ENCODE assay signal across 20 cellular contexts in the genomic region with DNA sequence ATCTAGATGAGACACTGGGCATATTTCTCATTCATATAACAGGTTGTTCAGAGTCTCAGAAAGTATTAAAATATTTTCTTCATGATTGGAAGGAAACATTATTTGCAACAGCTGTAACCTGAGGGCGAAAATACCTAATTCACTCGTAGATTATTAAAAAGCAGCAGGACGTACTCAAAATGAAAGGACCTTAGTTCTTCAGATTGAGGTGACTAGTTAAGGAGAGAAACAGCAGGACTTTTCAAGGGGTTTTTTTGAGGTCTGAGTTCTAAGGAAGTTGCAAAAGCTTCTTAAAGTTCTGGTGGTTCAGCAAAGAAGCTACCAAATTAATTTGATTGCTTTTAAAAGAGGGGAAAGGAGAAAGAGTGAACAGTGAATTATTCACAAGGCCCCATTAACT.
DNase-seq lines count a peak whose midpoint lies in the region; ATAC-seq and TF ChIP-seq lines count a peak whose summit lies in the region.
"Had no signal": no experiment of that assay in that cellular context is flagged by ENCODE, and none has a peak within 500 bp of the region (broad histone marks: within the 10 kb centered on the region; RNA-seq: fewer than 3 reads in every experiment).

No MANE protein-coding gene starts in this region.

- H3K27ac Mint-ChIP-seq in GM23338 = no peak overlapping the region
- H3K27ac Mint-ChIP-seq: CD8-positive, alpha-beta T cell had no signal

- no peak for TF ChIP-seq POLR2A in suprapubic skin (IDR thresholded peaks at IDR 0.05)

- no peaks in the 10 kb centered on the region for H4K20me1 ChIP-seq in GM23338 (replicated peaks; ENCODE audit: insufficient read depth)
- no peaks in the 10 kb centered on the region for H4K20me1 ChIP-seq in Loucy (ENCODE audit: insufficient read depth, low read length, poor library complexity, severe bottlenecking)
- H4K20me1 ChIP-seq: BLaER1 had no signal

- no peak overlapping the region for H3K4me3 Mint-ChIP-seq in GM23338
- H3K4me3 Mint-ChIP-seq: CD8-positive, alpha-beta T cell had no signal

- in situ Hi-C loops in G401 (cut with HindIII; ENCODE audit: low sequenced_read_pairs) = no loop called here

- peak; percentile 49 for ATAC-seq in GM18870 (IDR thresholded peaks at IDR 0.05; ENCODE audit: unreplicated experiment)
- ATAC-seq in GM23338 = no peak
- no peak for ATAC-seq in GM18498 (IDR thresholded peaks at IDR 0.05; ENCODE audit: unreplicated experiment)
- ATAC-seq: CD8-positive, alpha-beta T cell had no signal

- no peak overlapping the region for H2AFZ ChIP-seq in GM23338
- H2AFZ ChIP-seq in Loucy (ENCODE audit: low read length) = peak overlapping the region; percentile 47

- no peaks in the 10 kb centered on the region for H3K27me3 ChIP-seq in GM23338 (ENCODE audit: insufficient read depth)
- H3K27me3 ChIP-seq in Loucy (ENCODE audit: insufficient read depth, low read length, poor library complexity, severe bottlenecking) = no peaks in the 10 kb centered on the region
- no peaks in the 10 kb centered on the region for H3K27me3 ChIP-seq in suprapubic skin
- H3K27me3 ChIP-seq: BLaER1 had no signal

- no peaks in the 10 kb centered on the region for H3K27me3 Mint-ChIP-seq in GM23338 (ENCODE audit: insufficient read depth, low read depth, poor library complexity)

- H3K36me3 ChIP-seq in GM23338 (ENCODE audit: insufficient read depth) = no peaks in the 10 kb centered on the region
- no peaks in the 10 kb centered on the region for H3K36me3 ChIP-seq in Loucy (ENCODE audit: insufficient read depth, low read length)
- no peaks in the 10 kb centered on the region for H3K36me3 ChIP-seq in suprapubic skin
- H3K36me3 ChIP-seq: BLaER1, HAP-1 had no signal

- peak overlapping the region; percentile 40; the same call in 1 of the 2 replicates for H3K4me2 ChIP-seq in GM23338
- no peak overlapping the region for H3K4me2 ChIP-seq in Loucy (ENCODE audit: low read depth, low read length, poor library complexity, severe bottlenecking)
- H3K4me2 ChIP-seq: BLaER1, KMS-11 had no signal

- H3K9me2 ChIP-seq in GM23338 (ENCODE audit: insufficient read depth) = no peaks in the 10 kb centered on the region
- no peaks in the 10 kb centered on the region for H3K9me2 ChIP-seq in Loucy (replicated peaks; ENCODE audit: low read depth, low read length)

- no peaks in the 10 kb centered on the region; the same call in 2 of the 3 replicates for H3K9me3 Mint-ChIP-seq in GM23338
- H3K9me3 Mint-ChIP-seq: CD8-positive, alpha-beta T cell had no signal

- no peaks in the 10 kb centered on the region for H3K9me3 ChIP-seq in Loucy (ENCODE audit: insufficient read depth, low read depth, low read length)
- H3K9me3 ChIP-seq in suprapubic skin = no peaks in the 10 kb centered on the region
- H3K9me3 ChIP-seq: BLaER1, HAP-1 had no signal

- H3K4me1 ChIP-seq in GM23338 (ENCODE audit: insufficient read depth) (peaks cover 26% of the 10 kb centered on the region), Loucy (ENCODE audit: insufficient read depth, low read length, poor library complexity, severe bottlenecking) (peaks cover 10% of the 10 kb centered on the region), suprapubic skin (no peaks in the 10 kb centered on the region)

- H3K27ac ChIP-seq in GM23338 (ENCODE audit: low read depth) = no peak overlapping the region
- no peak overlapping the region for H3K27ac ChIP-seq in suprapubic skin
- H3K27ac ChIP-seq: BLaER1, KMS-11 had no signal

- H3K36me3 Mint-ChIP-seq in GM23338 (ENCODE audit: low read depth) = no peaks in the 10 kb centered on the region
- H3K36me3 Mint-ChIP-seq: CD8-positive, alpha-beta T cell had no signal

- no peak for TF ChIP-seq EP300 in suprapubic skin (IDR thresholded peaks at IDR 0.05)

- H3K4me3 ChIP-seq in GM23338 = no peak overlapping the region
- H3K4me3 ChIP-seq in Loucy (ENCODE audit: low read length, poor library complexity, severe bottlenecking) = no peak overlapping the region
- H3K4me3 ChIP-seq in suprapubic skin = no peak overlapping the region
- H3K4me3 ChIP-seq: BLaER1, HAP-1 had no signal

- no peak for DNase-seq in GM23338 (ENCODE audit: low spot score)
- DNase-seq in midbrain (lab: John Stamatoyannopoulos, UW) = peak; percentile 34
- DNase-seq in G401 (ENCODE audit: low spot score) = no peak
- no peak for DNase-seq in suprapubic skin (ENCODE audit: low spot score in 2 of 2)
- DNase-seq: CD8-positive, alpha-beta T cell; DND-41; GDM1; NCI-H1048; NCI-H1436 treated with DMSO at 0.1 percent for 48 hours; NCI-H2081 treated with DMSO at 0.1 percent for 48 hours; NCI-H524 treated with DMSO at 0.1 percent for 48 hours; NK-92 treated with Interleukin-12 subunit alpha and Interleukin-12 subunit beta, amount 100 ng/mL, for 24 hours; OCI-M1; SHP77 treated with DMSO at 0.1 percent for 48 hours had no signal

- H3F3A ChIP-seq in GM23338 (replicated peaks; ENCODE audit: low read depth) (no peaks in the 10 kb centered on the region), Loucy (ENCODE audit: low read depth) (no peaks in the 10 kb centered on the region)

- WGBS in suprapubic skin = 58% methylated on average over 3 of the region's 3 CpGs

- H3K9ac ChIP-seq in Loucy (ENCODE audit: low read depth, low read length, poor library complexity, severe bottlenecking) = no peak overlapping the region
- H3K9ac ChIP-seq: BLaER1, KMS-11 had no signal

- peaks cover 24% of the 10 kb centered on the region for H3K4me1 Mint-ChIP-seq in GM23338

- H3K79me2 ChIP-seq in GM23338 (replicated peaks; ENCODE audit: insufficient read depth) = no peaks in the 10 kb centered on the region
- no peaks in the 10 kb centered on the region for H3K79me2 ChIP-seq in Loucy (ENCODE audit: insufficient read depth, low read length)

- no peak for TF ChIP-seq CTCF in GM23338 (conservative IDR thresholded peaks at IDR 0.05; ENCODE audit: low read depth in 2 of 2)
- no peak for TF ChIP-seq CTCF in Loucy (conservative IDR thresholded peaks at IDR 0.05; ENCODE audit: low read length)
- no peak for TF ChIP-seq CTCF in suprapubic skin (IDR thresholded peaks at IDR 0.05)

TF ChIP-seq in GM23338, 12 proteins besides CTCF, POLR2A, EP300 and RAD21:
- no peak for TF ChIP-seq CREB1 (CRISPR knock-in tag; IDR thresholded peaks at IDR 0.05; ENCODE audit: low read depth)
- TF ChIP-seq, protein P1, sequence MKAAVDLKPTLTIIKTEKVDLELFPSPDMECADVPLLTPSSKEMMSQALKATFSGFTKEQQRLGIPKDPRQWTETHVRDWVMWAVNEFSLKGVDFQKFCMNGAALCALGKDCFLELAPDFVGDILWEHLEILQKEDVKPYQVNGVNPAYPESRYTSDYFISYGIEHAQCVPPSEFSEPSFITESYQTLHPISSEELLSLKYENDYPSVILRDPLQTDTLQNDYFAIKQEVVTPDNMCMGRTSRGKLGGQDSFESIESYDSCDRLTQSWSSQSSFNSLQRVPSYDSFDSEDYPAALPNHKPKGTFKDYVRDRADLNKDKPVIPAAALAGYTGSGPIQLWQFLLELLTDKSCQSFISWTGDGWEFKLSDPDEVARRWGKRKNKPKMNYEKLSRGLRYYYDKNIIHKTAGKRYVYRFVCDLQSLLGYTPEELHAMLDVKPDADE (IDR thresholded peaks at IDR 0.05) = no peak
- TF ChIP-seq ZNF331 (CRISPR knock-in tag; IDR thresholded peaks at IDR 0.05; ENCODE audit: low read depth) = no peak
- no peak for TF ChIP-seq POLR2AphosphoS5 (IDR thresholded peaks at IDR 0.05; ENCODE audit: low read depth)
- no peak for TF ChIP-seq STAT1 (IDR thresholded peaks at IDR 0.05; ENCODE audit: unreplicated experiment)
- TF ChIP-seq NANOG (IDR thresholded peaks at IDR 0.05; ENCODE audit: borderline replicate concordance) = no peak
- no peak for TF ChIP-seq JUNB (IDR thresholded peaks at IDR 0.05; ENCODE audit: unreplicated experiment)
- TF ChIP-seq, protein P2, sequence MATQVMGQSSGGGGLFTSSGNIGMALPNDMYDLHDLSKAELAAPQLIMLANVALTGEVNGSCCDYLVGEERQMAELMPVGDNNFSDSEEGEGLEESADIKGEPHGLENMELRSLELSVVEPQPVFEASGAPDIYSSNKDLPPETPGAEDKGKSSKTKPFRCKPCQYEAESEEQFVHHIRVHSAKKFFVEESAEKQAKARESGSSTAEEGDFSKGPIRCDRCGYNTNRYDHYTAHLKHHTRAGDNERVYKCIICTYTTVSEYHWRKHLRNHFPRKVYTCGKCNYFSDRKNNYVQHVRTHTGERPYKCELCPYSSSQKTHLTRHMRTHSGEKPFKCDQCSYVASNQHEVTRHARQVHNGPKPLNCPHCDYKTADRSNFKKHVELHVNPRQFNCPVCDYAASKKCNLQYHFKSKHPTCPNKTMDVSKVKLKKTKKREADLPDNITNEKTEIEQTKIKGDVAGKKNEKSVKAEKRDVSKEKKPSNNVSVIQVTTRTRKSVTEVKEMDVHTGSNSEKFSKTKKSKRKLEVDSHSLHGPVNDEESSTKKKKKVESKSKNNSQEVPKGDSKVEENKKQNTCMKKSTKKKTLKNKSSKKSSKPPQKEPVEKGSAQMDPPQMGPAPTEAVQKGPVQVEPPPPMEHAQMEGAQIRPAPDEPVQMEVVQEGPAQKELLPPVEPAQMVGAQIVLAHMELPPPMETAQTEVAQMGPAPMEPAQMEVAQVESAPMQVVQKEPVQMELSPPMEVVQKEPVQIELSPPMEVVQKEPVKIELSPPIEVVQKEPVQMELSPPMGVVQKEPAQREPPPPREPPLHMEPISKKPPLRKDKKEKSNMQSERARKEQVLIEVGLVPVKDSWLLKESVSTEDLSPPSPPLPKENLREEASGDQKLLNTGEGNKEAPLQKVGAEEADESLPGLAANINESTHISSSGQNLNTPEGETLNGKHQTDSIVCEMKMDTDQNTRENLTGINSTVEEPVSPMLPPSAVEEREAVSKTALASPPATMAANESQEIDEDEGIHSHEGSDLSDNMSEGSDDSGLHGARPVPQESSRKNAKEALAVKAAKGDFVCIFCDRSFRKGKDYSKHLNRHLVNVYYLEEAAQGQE (IDR thresholded peaks at IDR 0.05; ENCODE audit: unreplicated experiment) = no peak
